Comparison of ENCODE assay signal across 23 cellular contexts in genomic region chr5:3684771-3685354, GRCh38.
"Had no signal": no experiment of that assay in that cellular context is flagged by ENCODE, and none has a peak within 500 bp of the region (broad histone marks: within the 10 kb centered on the region; RNA-seq: fewer than 3 reads in every experiment).

No MANE protein-coding gene starts in this region.

- H3K4me1 ChIP-seq: adrenal gland, body of pancreas, breast epithelium, SJSA1 had no signal

- H3K27ac ChIP-seq: adrenal gland, body of pancreas, breast epithelium, SJSA1 had no signal

- H3K4me2 ChIP-seq: SK-N-SH had no signal

- H3K27me3 ChIP-seq: adrenal gland, body of pancreas, breast epithelium, SJSA1 had no signal

- DNase-seq: activated CD4-positive, alpha-beta T cell treated with anti-CD3 and anti-CD28 coated beads for 36 hours; activated CD4-positive, alpha-beta T cell treated with anti-CD3 and anti-CD28 coated beads, Interleukin-2, amount 10 ng/mL, durations not matched to agents 7 days and 5 days; activated CD4-positive, alpha-beta T cell treated with anti-CD3 and anti-CD28 coated beads, Interleukin-2, amount 50 U/mL, for 48 hours; activated CD8-positive, alpha-beta T cell treated with anti-CD3 and anti-CD28 coated beads, Interleukin-2, amount 10 ng/mL, durations not matched to agents 7 days and 5 days; activated gamma-delta T cell; activated naive CD4-positive, alpha-beta T cell treated with Interleukin-2 at 50 U/mL for 16 hours; activated T-cell treated with anti-CD3 and anti-CD28 coated beads, Interleukin-2, amount 50 U/mL, for 24 hours; adrenal gland; body of pancreas; KBM-7; NCI-H1092 treated with DMSO at 0.1 percent for 48 hours; NCI-H1417; NCI-H187 treated with DMSO at 0.1 percent for 48 hours; NCI-H2081; NCI-H2171 treated with DMSO at 0.1 percent for 48 hours; NCI-H2227 treated with DMSO at 0.1 percent for 48 hours; NCI-H446; NCI-H510A treated with DMSO at 0.1 percent for 48 hours; NCI-H748 treated with DMSO at 0.1 percent for 48 hours; SHP77 treated with DMSO at 0.1 percent for 48 hours; SK-N-SH had no signal

- H3K9me2 ChIP-seq: SK-N-SH had no signal

- H3K9me3 ChIP-seq: adrenal gland, body of pancreas, breast epithelium, SK-N-SH had no signal

- H3K36me3 ChIP-seq: adrenal gland, breast epithelium, SJSA1 had no signal

- H3K9ac ChIP-seq: SK-N-SH had no signal

- H3K4me3 ChIP-seq: adrenal gland, body of pancreas, breast epithelium, SJSA1 had no signal
